In genomic region chr13:90445179-90445578, GRCh38 we compare ENCODE assay signal across 14 cellular contexts.
DNase-seq lines count a peak whose midpoint lies in the region; ATAC-seq and TF ChIP-seq lines count a peak whose summit lies in the region.
"Had no signal": no experiment of that assay in that cellular context is flagged by ENCODE, and none has a peak within 500 bp of the region (broad histone marks: within the 10 kb centered on the region; RNA-seq: fewer than 3 reads in every experiment).

No MANE protein-coding gene starts in this region.

- TF ChIP-seq CTCF in HFFc6 (IDR thresholded peaks at IDR 0.05) (no peak), astrocyte of the cerebellum (IDR thresholded peaks at IDR 0.05; ENCODE audit: low read depth, low read length, missing control alignments) (no peak)

- ATAC-seq in GM18498 (IDR thresholded peaks at IDR 0.05; ENCODE audit: unreplicated experiment): no peak
- ATAC-seq: T-helper 17 cell had no signal

- peak overlapping the region; percentile 64 for H3K4me3 Mint-ChIP-seq in HFFc6
- H3K4me3 Mint-ChIP-seq: T-helper 17 cell had no signal

- no peaks in the 10 kb centered on the region; the same call in 1 of the 2 replicates for H3K9me3 Mint-ChIP-seq in HFFc6

- H3K27me3 Mint-ChIP-seq in HFFc6 (ENCODE audit: insufficient read depth): no peaks in the 10 kb centered on the region
- H3K27me3 Mint-ChIP-seq: T-helper 17 cell had no signal

- DNase-seq in A172 (ENCODE audit: low spot score) (peak; percentile 95), HFFc6 (peak; percentile 87), astrocyte of the cerebellum (ENCODE audit: low read depth) (peak; percentile 86), iris pigment epithelial cell (ENCODE audit: low read depth) (peak; percentile 96), NCI-H2196 treated with DMSO at 0.1 percent for 48 hours (lab: John Stamatoyannopoulos, UW; ENCODE audit: unreplicated experiment) (no peak)
- no peak for DNase-seq in activated naive CD4-positive, alpha-beta T cell (lab: John Stamatoyannopoulos, UW)
- DNase-seq in activated CD4-positive, alpha-beta T cell treated with anti-CD3 and anti-CD28 coated beads, Interleukin-2, amount 50 U/mL, for 1 hour: no peak
- DNase-seq: activated effector memory CD4-positive, alpha-beta T cell treated with anti-CD3 and anti-CD28 coated beads, Interleukin-2, amount 50 U/mL, for 16 hours; heart right ventricle; NCI-H146; stimulated activated naive CD4-positive, alpha-beta T cell; T-helper 17 cell had no signal

- peaks cover 13% of the 10 kb centered on the region for H3K36me3 Mint-ChIP-seq in HFFc6 (ENCODE audit: low read depth)

- no peak overlapping the region for H3K4me3 ChIP-seq in astrocyte of the cerebellum (ENCODE audit: low read depth, low read length)
- H3K4me3 ChIP-seq: BLaER1 treated with 17β-estradiol and CSF1 and Interleukin-3, amounts not matched to agents 10 nM and 100 nM; heart right ventricle had no signal

- H3K4me1 Mint-ChIP-seq in HFFc6 (ENCODE audit: low read depth): peaks cover 63% of the 10 kb centered on the region
- H3K4me1 Mint-ChIP-seq: T-helper 17 cell had no signal

- H3K27ac Mint-ChIP-seq in HFFc6: peak overlapping the region; percentile 69
- H3K27ac Mint-ChIP-seq: T-helper 17 cell had no signal

- in situ Hi-C loops in astrocyte of the cerebellum (cut with HindIII; ENCODE audit: low sequenced_read_pairs): no loop called here

Comparison
In these comparisons a context has a peak if more than half of its experiments do, and no peak if none do; other contexts are left out.
1. DNase-seq: peak in A172 (single experiment), HFFc6 (single experiment), astrocyte of the cerebellum (single experiment) and iris pigment epithelial cell (single experiment); none in NCI-H2196 treated with DMSO at 0.1 percent for 48 hours (single experiment), activated naive CD4-positive, alpha-beta T cell (0 of 4) and activated CD4-positive, alpha-beta T cell treated with anti-CD3 and anti-CD28 coated beads, Interleukin-2, amount 50 U/mL, for 1 hour (single experiment).